ENCODE assay signal across 35 cellular contexts in genomic region chr6:21310736-21311135, GRCh38.
"Had no signal": no experiment of that assay in that cellular context is flagged by ENCODE, and none has a peak within 500 bp of the region (broad histone marks: within the 10 kb centered on the region; RNA-seq: fewer than 3 reads in every experiment).

No MANE protein-coding gene starts in this region.

- H3K27me3 ChIP-seq: adrenal gland, ascending aorta, body of pancreas, brain microvascular endothelial cell, breast epithelium, cardiac muscle cell had no signal

- ATAC-seq: activated naive CD4-positive, alpha-beta T cell treated with anti-CD3 and anti-CD28 coated beads, Interleukin-2, amount 50 U/mL, for 72 hours; activated naive CD8-positive, alpha-beta T cell treated with anti-CD3 and anti-CD28 coated beads, Interleukin-2, amount 50 U/mL, for 24 hours; activated T-cell treated with anti-CD3 and anti-CD28 coated beads, Interleukin-2, amount 50 U/mL, for 4 hours; activated T-cell treated with anti-CD3 and anti-CD28 coated beads, Interleukin-2, amount 50 U/mL, for 72 hours; activated T-helper 17 cell treated with anti-CD3 and anti-CD28 coated beads, Interleukin-2, amount 50 U/mL, for 72 hours; body of pancreas had no signal

- H3K36me3 ChIP-seq: adrenal gland, ascending aorta, brain microvascular endothelial cell, breast epithelium, cardiac muscle cell had no signal

- H3K4me3 ChIP-seq: adrenal gland, ascending aorta, body of pancreas, cardiac muscle cell had no signal

- H3K9me3 ChIP-seq: adrenal gland, ascending aorta, body of pancreas, breast epithelium had no signal

- H3K36me3 Mint-ChIP-seq: activated naive CD4-positive, alpha-beta T cell treated with anti-CD3 and anti-CD28 coated beads, Interleukin-2, amount 10 ng/mL, durations not matched to agents 7 days and 5 days; activated naive CD4-positive, alpha-beta T cell treated with anti-CD3 and anti-CD28 coated beads, Interleukin-2, amount 50 U/mL, for 24 hours; activated naive CD4-positive, alpha-beta T cell treated with anti-CD3 and anti-CD28 coated beads, Interleukin-2, amount 50 U/mL, for 72 hours; activated naive CD8-positive, alpha-beta T cell; activated naive CD8-positive, alpha-beta T cell treated with anti-CD3 and anti-CD28 coated beads for 36 hours; activated naive CD8-positive, alpha-beta T cell treated with anti-CD3 and anti-CD28 coated beads, Interleukin-2, amount 10 ng/mL, durations not matched to agents 7 days and 5 days had no signal

- H3K4me3 Mint-ChIP-seq: activated naive CD4-positive, alpha-beta T cell treated with anti-CD3 and anti-CD28 coated beads for 36 hours; activated naive CD4-positive, alpha-beta T cell treated with anti-CD3 and anti-CD28 coated beads, Interleukin-2, amount 10 ng/mL, durations not matched to agents 7 days and 5 days; activated naive CD4-positive, alpha-beta T cell treated with anti-CD3 and anti-CD28 coated beads, Interleukin-2, amount 50 U/mL, for 24 hours; activated naive CD8-positive, alpha-beta T cell; activated naive CD8-positive, alpha-beta T cell treated with anti-CD3 and anti-CD28 coated beads for 36 hours; activated naive CD8-positive, alpha-beta T cell treated with anti-CD3 and anti-CD28 coated beads, Interleukin-2, amount 10 ng/mL, durations not matched to agents 7 days and 5 days; activated naive CD8-positive, alpha-beta T cell treated with anti-CD3 and anti-CD28 coated beads, Interleukin-2, amount 50 U/mL, for 24 hours; activated T-cell treated with anti-CD3 and anti-CD28 coated beads, Interleukin-2, amount 50 U/mL, for 24 hours; activated T-cell treated with anti-CD3 and anti-CD28 coated beads, Interleukin-2, amount 50 U/mL, for 4 hours; activated T-cell treated with anti-CD3 and anti-CD28 coated beads, Interleukin-2, amount 50 U/mL, for 72 hours; activated T-helper 1 cell treated with anti-CD3 and anti-CD28 coated beads, Interleukin-12 subunit alpha, Interleukin-12 subunit beta, Interleukin-2, Interleukin-4 antibody, amounts not matched to agents 30 ng/mL and 10 ng/mL and 1 ng/mL, durations not matched to agents 14 hours and 24 hours and 36 hours; activated T-helper 17 cell treated with anti-CD3 and anti-CD28 coated beads, Interleukin-2, amount 50 U/mL, for 72 hours; central memory CD8-positive, alpha-beta T cell had no signal

- H3K27ac ChIP-seq: adrenal gland, ascending aorta, body of pancreas, brain microvascular endothelial cell, cardiac muscle cell had no signal

- DNase-seq: activated effector memory CD4-positive, alpha-beta T cell treated with anti-CD3 and anti-CD28 coated beads, Interleukin-2, amount 50 U/mL, for 16 hours; activated effector memory CD4-positive, alpha-beta T cell treated with Interleukin-2 at 50 U/mL for 16 hours; activated gamma-delta T cell; activated gamma-delta T cell treated with Interleukin-2 at 50 U/mL for 16 hours; activated naive CD4-positive, alpha-beta T cell; activated naive CD4-positive, alpha-beta T cell treated with anti-CD3 and anti-CD28 coated beads for 36 hours; activated naive CD4-positive, alpha-beta T cell treated with anti-CD3 and anti-CD28 coated beads, Interleukin-2, amount 10 ng/mL, durations not matched to agents 7 days and 5 days; activated naive CD4-positive, alpha-beta T cell treated with anti-CD3 and anti-CD28 coated beads, Interleukin-2, amount 50 U/mL, for 16 hours; activated naive CD4-positive, alpha-beta T cell treated with Interleukin-2 at 50 U/mL for 16 hours; activated naive CD8-positive, alpha-beta T cell treated with anti-CD3 and anti-CD28 coated beads for 36 hours; activated naive CD8-positive, alpha-beta T cell treated with anti-CD3 and anti-CD28 coated beads, Interleukin-2, amount 10 ng/mL, durations not matched to agents 7 days and 5 days; activated naive CD8-positive, alpha-beta T cell treated with anti-CD3 and anti-CD28 coated beads, Interleukin-2, amount 50 U/mL, for 24 hours; activated T-cell treated with anti-CD3 and anti-CD28 coated beads, Interleukin-2, amount 50 U/mL, for 1 hour; activated T-cell treated with anti-CD3 and anti-CD28 coated beads, Interleukin-2, amount 50 U/mL, for 24 hours; activated T-cell treated with anti-CD3 and anti-CD28 coated beads, Interleukin-2, amount 50 U/mL, for 4 hours; activated T-cell treated with anti-CD3 and anti-CD28 coated beads, Interleukin-2, amount 50 U/mL, for 48 hours; activated T-cell treated with anti-CD3 and anti-CD28 coated beads, Interleukin-2, amount 50 U/mL, for 72 hours; adrenal gland; amniotic stem cell; anterior cingulate cortex; aorta; body of pancreas; brain microvascular endothelial cell; central memory CD4-positive, alpha-beta T cell; cerebellar nuclear complex had no signal

- H3K9me3 Mint-ChIP-seq: activated naive CD4-positive, alpha-beta T cell treated with anti-CD3 and anti-CD28 coated beads for 36 hours; activated naive CD4-positive, alpha-beta T cell treated with anti-CD3 and anti-CD28 coated beads, Interleukin-2, amount 10 ng/mL, durations not matched to agents 7 days and 5 days; activated naive CD4-positive, alpha-beta T cell treated with anti-CD3 and anti-CD28 coated beads, Interleukin-2, amount 50 U/mL, for 24 hours; activated naive CD4-positive, alpha-beta T cell treated with anti-CD3 and anti-CD28 coated beads, Interleukin-2, amount 50 U/mL, for 72 hours; activated naive CD8-positive, alpha-beta T cell treated with anti-CD3 and anti-CD28 coated beads for 36 hours; activated naive CD8-positive, alpha-beta T cell treated with anti-CD3 and anti-CD28 coated beads, Interleukin-2, amount 10 ng/mL, durations not matched to agents 7 days and 5 days; activated naive CD8-positive, alpha-beta T cell treated with anti-CD3 and anti-CD28 coated beads, Interleukin-2, amount 50 U/mL, for 24 hours; activated T-cell treated with anti-CD3 and anti-CD28 coated beads, Interleukin-2, amount 50 U/mL, for 24 hours; activated T-cell treated with anti-CD3 and anti-CD28 coated beads, Interleukin-2, amount 50 U/mL, for 4 hours; activated T-cell treated with anti-CD3 and anti-CD28 coated beads, Interleukin-2, amount 50 U/mL, for 72 hours; activated T-helper 1 cell treated with anti-CD3 and anti-CD28 coated beads, Interleukin-12 subunit alpha, Interleukin-12 subunit beta, Interleukin-2, Interleukin-4 antibody, amounts not matched to agents 30 ng/mL and 10 ng/mL and 1 ng/mL, durations not matched to agents 14 hours and 24 hours and 36 hours; activated T-helper 17 cell treated with anti-CD3 and anti-CD28 coated beads, Interleukin-2, amount 50 U/mL, for 72 hours; activated T-helper 2 cell treated with anti-CD3 and anti-CD28 coated beads, Interferon-gamma antibody, Interleukin-2, Interleukin-4, amounts not matched to agents 10 μg/mL and 5 μg/mL and 100 μg/mL, durations not matched to agents 14 hours and 24 hours and 36 hours; central memory CD8-positive, alpha-beta T cell had no signal

- H3K27me3 Mint-ChIP-seq: activated naive CD8-positive, alpha-beta T cell treated with anti-CD3 and anti-CD28 coated beads for 36 hours; activated naive CD8-positive, alpha-beta T cell treated with anti-CD3 and anti-CD28 coated beads, Interleukin-2, amount 10 ng/mL, durations not matched to agents 7 days and 5 days had no signal

- H3K27ac Mint-ChIP-seq: activated naive CD4-positive, alpha-beta T cell treated with anti-CD3 and anti-CD28 coated beads for 36 hours; activated naive CD4-positive, alpha-beta T cell treated with anti-CD3 and anti-CD28 coated beads, Interleukin-2, amount 10 ng/mL, durations not matched to agents 7 days and 5 days; activated naive CD4-positive, alpha-beta T cell treated with anti-CD3 and anti-CD28 coated beads, Interleukin-2, amount 50 U/mL, for 24 hours; activated naive CD4-positive, alpha-beta T cell treated with anti-CD3 and anti-CD28 coated beads, Interleukin-2, amount 50 U/mL, for 72 hours; activated naive CD8-positive, alpha-beta T cell; activated naive CD8-positive, alpha-beta T cell treated with anti-CD3 and anti-CD28 coated beads for 36 hours; activated naive CD8-positive, alpha-beta T cell treated with anti-CD3 and anti-CD28 coated beads, Interleukin-2, amount 10 ng/mL, durations not matched to agents 7 days and 5 days; activated naive CD8-positive, alpha-beta T cell treated with anti-CD3 and anti-CD28 coated beads, Interleukin-2, amount 50 U/mL, for 24 hours; activated T-cell treated with anti-CD3 and anti-CD28 coated beads, Interleukin-2, amount 50 U/mL, for 24 hours; activated T-cell treated with anti-CD3 and anti-CD28 coated beads, Interleukin-2, amount 50 U/mL, for 72 hours; activated T-helper 1 cell treated with anti-CD3 and anti-CD28 coated beads, Interleukin-12 subunit alpha, Interleukin-12 subunit beta, Interleukin-2, Interleukin-4 antibody, amounts not matched to agents 30 ng/mL and 10 ng/mL and 1 ng/mL, durations not matched to agents 14 hours and 24 hours and 36 hours; activated T-helper 17 cell treated with anti-CD3 and anti-CD28 coated beads, Interleukin-2, amount 50 U/mL, for 72 hours; activated T-helper 2 cell treated with anti-CD3 and anti-CD28 coated beads, Interferon-gamma antibody, Interleukin-2, Interleukin-4, amounts not matched to agents 10 μg/mL and 5 μg/mL and 100 μg/mL, durations not matched to agents 14 hours and 24 hours and 36 hours had no signal

- H3K4me1 Mint-ChIP-seq: activated naive CD4-positive, alpha-beta T cell treated with anti-CD3 and anti-CD28 coated beads, Interleukin-2, amount 10 ng/mL, durations not matched to agents 7 days and 5 days; activated naive CD4-positive, alpha-beta T cell treated with anti-CD3 and anti-CD28 coated beads, Interleukin-2, amount 50 U/mL, for 24 hours; activated naive CD8-positive, alpha-beta T cell treated with anti-CD3 and anti-CD28 coated beads for 36 hours; activated naive CD8-positive, alpha-beta T cell treated with anti-CD3 and anti-CD28 coated beads, Interleukin-2, amount 10 ng/mL, durations not matched to agents 7 days and 5 days; activated naive CD8-positive, alpha-beta T cell treated with anti-CD3 and anti-CD28 coated beads, Interleukin-2, amount 50 U/mL, for 24 hours; activated T-helper 17 cell treated with anti-CD3 and anti-CD28 coated beads, Interleukin-2, amount 50 U/mL, for 72 hours; central memory CD8-positive, alpha-beta T cell had no signal

- H3K4me1 ChIP-seq: ascending aorta, body of pancreas, breast epithelium had no signal
